18 cellular contexts compared by ENCODE assay signal in the genomic region with DNA sequence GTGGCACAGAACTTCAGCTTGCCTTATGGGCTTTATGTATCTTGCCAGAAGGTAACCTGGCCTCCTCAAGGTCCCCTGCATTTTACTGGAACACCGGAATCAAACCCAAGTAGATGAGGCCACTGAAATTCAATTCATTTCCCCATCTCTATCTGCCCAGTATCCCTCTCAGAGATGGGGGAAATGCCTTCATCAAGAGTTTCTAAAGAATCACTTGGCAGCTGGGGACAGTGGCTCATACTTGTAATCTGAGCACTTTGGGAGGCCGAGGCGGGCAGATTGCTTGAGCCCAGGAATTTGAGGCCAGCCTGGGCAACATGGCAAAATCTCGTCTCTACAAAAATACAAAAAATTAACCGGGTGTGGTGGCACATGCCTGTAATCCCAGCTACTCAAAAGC.
"Had no signal": no experiment of that assay in that cellular context is flagged by ENCODE, and none has a peak within 500 bp of the region (broad histone marks: within the 10 kb centered on the region; RNA-seq: fewer than 3 reads in every experiment).

No MANE protein-coding gene starts in this region.

- H3K9me3 Mint-ChIP-seq: effector memory CD8-positive, alpha-beta T cell; immature natural killer cell; naive thymus-derived CD4-positive, alpha-beta T cell; nephron progenitor cell had no signal

- H3K4me3 Mint-ChIP-seq: effector memory CD8-positive, alpha-beta T cell; immature natural killer cell; naive thymus-derived CD4-positive, alpha-beta T cell; nephron progenitor cell had no signal

- H3K36me3 ChIP-seq: esophagus muscularis mucosa, gastroesophageal sphincter, left lung, lower lobe of right lung, tibial artery, upper lobe of left lung, uterus had no signal

- ATAC-seq: effector memory CD8-positive, alpha-beta T cell; gastroesophageal sphincter; left lung; lower lobe of right lung; naive thymus-derived CD4-positive, alpha-beta T cell; sciatic nerve; stimulated activated naive CD8-positive, alpha-beta T cell treated with anti-CD3 and anti-CD28 coated beads, Interleukin-15, Interleukin-2, amounts not matched to agents 100 U/mL and 50 U/mL, for 24 hours had no signal

- DNase-seq: effector memory CD8-positive, alpha-beta T cell; foreskin fibroblast; immature natural killer cell; left lung; lower lobe of right lung; mesendoderm; naive thymus-derived CD4-positive, alpha-beta T cell; nephron progenitor cell; small intestine; stimulated activated CD4-positive, alpha-beta T cell treated with anti-CD3 and anti-CD28 coated beads, Interleukin-12 subunit alpha, Interleukin-12 subunit beta, amount 100 ng/mL, for 4 hours; stimulated activated naive CD8-positive, alpha-beta T cell treated with anti-CD3 and anti-CD28 coated beads, Interleukin-15, Interleukin-2, amounts not matched to agents 100 U/mL and 50 U/mL, for 24 hours; tibial artery; upper lobe of left lung; uterus had no signal

- H3K27ac Mint-ChIP-seq: immature natural killer cell; naive thymus-derived CD4-positive, alpha-beta T cell; nephron progenitor cell had no signal

- H3K9me3 ChIP-seq: esophagus muscularis mucosa, gastroesophageal sphincter, left lung, lower lobe of right lung, tibial artery, upper lobe of left lung, uterus had no signal

- H3K4me3 ChIP-seq: esophagus muscularis mucosa, gastroesophageal sphincter, left lung, lower lobe of right lung, tibial artery, upper lobe of left lung, uterus had no signal

- H3K27ac ChIP-seq: epithelial cell of prostate, esophagus muscularis mucosa, gastroesophageal sphincter, left lung, lower lobe of right lung, tibial artery, upper lobe of left lung, uterus had no signal

- H3K27me3 ChIP-seq: esophagus muscularis mucosa, gastroesophageal sphincter, tibial artery, upper lobe of left lung, uterus had no signal

- H3K36me3 Mint-ChIP-seq: immature natural killer cell had no signal

- H3K4me1 ChIP-seq: left lung, lower lobe of right lung, upper lobe of left lung, uterus had no signal
